8 cellular contexts compared by ENCODE assay signal in genomic region chr6:3258720-3259490, GRCh38. TPM values are rescaled to one million over a fixed set of nuclear protein-coding genes. Genes with fewer than 3 reads are reported as not detected.
DNase-seq lines count a peak whose midpoint lies in the region; ATAC-seq and TF ChIP-seq lines count a peak whose summit lies in the region.

TSS of gene PSMG4 (plus strand) at chr6:3258947. CDS start at chr6:3259023, 76 bp downstream.

- ATAC-seq in HG02610 (IDR thresholded peaks at IDR 0.05; ENCODE audit: unreplicated experiment) = peak; percentile 62
- ATAC-seq in activated naive CD4-positive, alpha-beta T cell treated with anti-CD3 and anti-CD28 coated beads, Interleukin-2, amount 50 U/mL, for 72 hours = peak; percentile 85 to 90

- H3K79me2 ChIP-seq in osteoblast (ENCODE audit: insufficient read depth, low read length) = peaks cover 48% of the 10 kb centered on the region

- peaks cover 8 to 13% of the 10 kb centered on the region in 2 donors for H3K36me3 Mint-ChIP-seq in activated naive CD4-positive, alpha-beta T cell treated with anti-CD3 and anti-CD28 coated beads, Interleukin-2, amount 50 U/mL, for 72 hours

- H3K4me2 ChIP-seq in osteoblast (ENCODE audit: insufficient read depth, low read length) = peak within 1 kb of the TSS; percentile 98

- no peaks in the 10 kb centered on the region for H3K9me3 ChIP-seq in osteoblast (ENCODE audit: low read depth, low read length)

- H3K9me3 Mint-ChIP-seq in activated naive CD4-positive, alpha-beta T cell treated with anti-CD3 and anti-CD28 coated beads, Interleukin-2, amount 50 U/mL, for 72 hours = peaks cover 0 to 6% of the 10 kb centered on the region in 2 donors

- peaks cover 9% of the 10 kb centered on the region for H3K36me3 ChIP-seq in osteoblast (ENCODE audit: insufficient read depth, low read length)

- TF ChIP-seq CTCF in GM10266 (IDR thresholded peaks at IDR 0.05; ENCODE audit: control insufficient read depth, insufficient read depth, low read depth, missing control alignments) (no peak), osteoblast (IDR thresholded peaks at IDR 0.05; ENCODE audit: extremely low read depth, low read depth, low read length) (no peak)

- peak within 1 kb of the TSS; percentile 94 for H3K4me3 ChIP-seq in osteoblast (ENCODE audit: insufficient read depth, low read length)

- peaks cover 10% of the 10 kb centered on the region for H4K20me1 ChIP-seq in osteoblast (ENCODE audit: insufficient read depth, low read length)

- H3K27ac ChIP-seq in osteoblast (ENCODE audit: low read depth, low read length) (peak within 1 kb of the TSS; percentile 58), temporal lobe (ENCODE audit: low read depth, low read length) (peak within 1 kb of the TSS; percentile 62)

- H2AFZ ChIP-seq in osteoblast (ENCODE audit: low read length) = peak within 1 kb of the TSS; percentile 92

- H3K27me3 ChIP-seq in osteoblast (ENCODE audit: insufficient read depth, low read length) = peaks cover 7% of the 10 kb centered on the region

- DNase-seq in GM10266 (ENCODE audit: extremely low spot score) (peak; percentile 100), NCI-H1105 (lab: John Stamatoyannopoulos, UW) (peak; percentile 85), SKM-1 treated with dmso at 0.1 percent for 144 hours (lab: John Stamatoyannopoulos, UW; ENCODE audit: unreplicated experiment) (peak; percentile 53), glomerular visceral epithelial cell (ENCODE audit: extremely low spot score) (peak; percentile 91), osteoblast (ENCODE audit: insufficient read length, low spot score, missing footprints) (peak; percentile 100)
- peak; percentile 93 to 97 for DNase-seq in activated naive CD4-positive, alpha-beta T cell treated with anti-CD3 and anti-CD28 coated beads, Interleukin-2, amount 50 U/mL, for 72 hours (ENCODE audit: low spot score in 2 of 2)

- H3K27ac Mint-ChIP-seq in activated naive CD4-positive, alpha-beta T cell treated with anti-CD3 and anti-CD28 coated beads, Interleukin-2, amount 50 U/mL, for 72 hours = peak within 1 kb of the TSS; percentile 90 to 92

- peaks cover 19% of the 10 kb centered on the region for H3K4me1 ChIP-seq in osteoblast (ENCODE audit: insufficient read depth, low read length)

RNA-seq across cellular contexts. Expression of gene PSMG4, which starts in this region (rescaled TPM):
- 10 to 100 TPM; 14.6 to 37.7 TPM for total RNA-seq in activated naive CD4-positive, alpha-beta T cell treated with anti-CD3 and anti-CD28 coated beads, Interleukin-2, amount 50 U/mL, for 72 hours
- total RNA-seq in osteoblast (19.4 and 24.6 TPM in 2 replicates), temporal lobe (19.9 TPM)

Comparison
In these comparisons a context has a peak if more than half of its experiments do, and no peak if none do; other contexts are left out.
1. Peak in every context shown above with its lines: DNase-seq, ATAC-seq, H3K4me3 ChIP-seq and H3K27ac ChIP-seq.